In the genomic region with DNA sequence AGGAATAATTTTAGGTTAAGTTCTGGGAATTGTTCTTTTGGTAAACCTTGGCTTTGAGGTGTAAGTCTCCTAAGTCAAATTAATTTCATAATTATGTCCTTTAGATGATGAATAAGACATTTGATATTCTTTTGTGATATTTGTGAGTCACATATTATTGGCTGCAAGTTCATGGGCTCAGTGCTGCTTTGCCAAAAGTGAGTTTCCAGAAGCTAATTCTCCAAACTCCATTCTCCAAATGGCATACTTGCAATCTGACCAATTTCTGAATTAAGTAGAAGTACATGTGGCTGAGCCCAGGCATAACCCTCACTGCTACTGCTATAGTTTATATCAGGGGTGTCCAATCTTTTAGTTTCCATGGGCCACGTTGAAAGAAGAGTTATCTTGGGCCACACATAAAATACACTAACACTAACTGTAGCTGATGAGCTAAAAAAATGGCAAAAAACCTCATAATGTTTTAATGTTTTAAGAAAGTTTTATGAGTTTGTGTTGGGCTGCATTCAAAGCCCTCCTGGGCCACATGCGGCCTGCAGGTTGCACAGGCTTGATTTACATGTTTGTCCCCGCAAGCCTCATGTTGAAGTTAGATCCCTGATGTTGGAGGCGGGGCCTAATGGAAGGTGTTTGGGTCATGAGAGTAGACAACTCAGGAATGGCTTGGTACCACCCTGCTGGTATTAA, we compare ENCODE assay signal across 1 cellular context.
TF ChIP-seq lines count a peak whose summit lies in the region.

No MANE protein-coding gene starts in this region.

TF ChIP-seq in GM23338, 12 proteins besides CTCF, POLR2A, EP300 and RAD21:
- TF ChIP-seq, protein P1, sequence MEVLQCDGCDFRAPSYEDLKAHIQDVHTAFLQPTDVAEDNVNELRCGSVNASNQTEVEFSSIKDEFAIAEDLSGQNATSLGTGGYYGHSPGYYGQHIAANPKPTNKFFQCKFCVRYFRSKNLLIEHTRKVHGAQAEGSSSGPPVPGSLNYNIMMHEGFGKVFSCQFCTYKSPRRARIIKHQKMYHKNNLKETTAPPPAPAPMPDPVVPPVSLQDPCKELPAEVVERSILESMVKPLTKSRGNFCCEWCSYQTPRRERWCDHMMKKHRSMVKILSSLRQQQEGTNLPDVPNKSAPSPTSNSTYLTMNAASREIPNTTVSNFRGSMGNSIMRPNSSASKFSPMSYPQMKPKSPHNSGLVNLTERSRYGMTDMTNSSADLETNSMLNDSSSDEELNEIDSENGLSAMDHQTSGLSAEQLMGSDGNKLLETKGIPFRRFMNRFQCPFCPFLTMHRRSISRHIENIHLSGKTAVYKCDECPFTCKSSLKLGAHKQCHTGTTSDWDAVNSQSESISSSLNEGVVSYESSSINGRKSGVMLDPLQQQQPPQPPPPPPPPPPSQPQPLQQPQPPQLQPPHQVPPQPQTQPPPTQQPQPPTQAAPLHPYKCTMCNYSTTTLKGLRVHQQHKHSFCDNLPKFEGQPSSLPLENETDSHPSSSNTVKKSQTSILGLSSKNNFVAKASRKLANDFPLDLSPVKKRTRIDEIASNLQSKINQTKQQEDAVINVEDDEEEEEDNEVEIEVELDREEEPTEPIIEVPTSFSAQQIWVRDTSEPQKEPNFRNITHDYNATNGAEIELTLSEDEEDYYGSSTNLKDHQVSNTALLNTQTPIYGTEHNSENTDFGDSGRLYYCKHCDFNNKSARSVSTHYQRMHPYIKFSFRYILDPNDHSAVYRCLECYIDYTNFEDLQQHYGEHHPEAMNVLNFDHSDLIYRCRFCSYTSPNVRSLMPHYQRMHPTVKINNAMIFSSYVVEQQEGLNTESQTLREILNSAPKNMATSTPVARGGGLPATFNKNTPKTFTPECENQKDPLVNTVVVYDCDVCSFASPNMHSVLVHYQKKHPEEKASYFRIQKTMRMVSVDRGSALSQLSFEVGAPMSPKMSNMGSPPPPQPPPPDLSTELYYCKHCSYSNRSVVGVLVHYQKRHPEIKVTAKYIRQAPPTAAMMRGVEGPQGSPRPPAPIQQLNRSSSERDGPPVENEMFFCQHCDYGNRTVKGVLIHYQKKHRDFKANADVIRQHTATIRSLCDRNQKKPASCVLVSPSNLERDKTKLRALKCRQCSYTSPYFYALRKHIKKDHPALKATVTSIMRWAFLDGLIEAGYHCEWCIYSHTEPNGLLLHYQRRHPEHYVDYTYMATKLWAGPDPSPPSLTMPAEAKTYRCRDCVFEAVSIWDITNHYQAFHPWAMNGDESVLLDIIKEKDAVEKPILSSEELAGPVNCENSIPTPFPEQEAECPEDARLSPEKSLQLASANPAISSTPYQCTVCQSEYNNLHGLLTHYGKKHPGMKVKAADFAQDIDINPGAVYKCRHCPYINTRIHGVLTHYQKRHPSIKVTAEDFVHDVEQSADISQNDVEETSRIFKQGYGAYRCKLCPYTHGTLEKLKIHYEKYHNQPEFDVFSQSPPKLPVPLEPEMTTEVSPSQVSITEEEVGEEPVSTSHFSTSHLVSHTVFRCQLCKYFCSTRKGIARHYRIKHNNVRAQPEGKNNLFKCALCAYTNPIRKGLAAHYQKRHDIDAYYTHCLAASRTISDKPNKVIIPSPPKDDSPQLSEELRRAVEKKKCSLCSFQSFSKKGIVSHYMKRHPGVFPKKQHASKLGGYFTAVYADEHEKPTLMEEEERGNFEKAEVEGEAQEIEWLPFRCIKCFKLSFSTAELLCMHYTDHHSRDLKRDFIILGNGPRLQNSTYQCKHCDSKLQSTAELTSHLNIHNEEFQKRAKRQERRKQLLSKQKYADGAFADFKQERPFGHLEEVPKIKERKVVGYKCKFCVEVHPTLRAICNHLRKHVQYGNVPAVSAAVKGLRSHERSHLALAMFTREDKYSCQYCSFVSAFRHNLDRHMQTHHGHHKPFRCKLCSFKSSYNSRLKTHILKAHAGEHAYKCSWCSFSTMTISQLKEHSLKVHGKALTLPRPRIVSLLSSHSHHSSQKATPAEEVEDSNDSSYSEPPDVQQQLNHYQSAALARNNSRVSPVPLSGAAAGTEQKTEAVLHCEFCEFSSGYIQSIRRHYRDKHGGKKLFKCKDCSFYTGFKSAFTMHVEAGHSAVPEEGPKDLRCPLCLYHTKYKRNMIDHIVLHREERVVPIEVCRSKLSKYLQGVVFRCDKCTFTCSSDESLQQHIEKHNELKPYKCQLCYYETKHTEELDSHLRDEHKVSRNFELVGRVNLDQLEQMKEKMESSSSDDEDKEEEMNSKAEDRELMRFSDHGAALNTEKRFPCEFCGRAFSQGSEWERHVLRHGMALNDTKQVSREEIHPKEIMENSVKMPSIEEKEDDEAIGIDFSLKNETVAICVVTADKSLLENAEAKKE (CRISPR knock-in tag; IDR thresholded peaks at IDR 0.05): no peak
- TF ChIP-seq ZNF114 (CRISPR knock-in tag; IDR thresholded peaks at IDR 0.05) (no peak), NANOG (IDR thresholded peaks at IDR 0.05; ENCODE audit: borderline replicate concordance) (no peak)
